In genomic region chr1:104120488-104120887, GRCh38 we compare ENCODE assay signal across 27 cellular contexts.
DNase-seq lines count a peak whose midpoint lies in the region; ATAC-seq, FAIRE-seq and TF ChIP-seq lines count a peak whose summit lies in the region.
"Had no signal": no experiment of that assay in that cellular context is flagged by ENCODE, and none has a peak within 500 bp of the region (broad histone marks: within the 10 kb centered on the region; RNA-seq: fewer than 3 reads in every experiment).

No MANE protein-coding gene starts in this region.

- no peaks in the 10 kb centered on the region for H3K4me1 ChIP-seq in RWPE2 (ENCODE audit: insufficient read depth, poor library complexity, severe bottlenecking)
- H3K4me1 ChIP-seq in HepG2 (ENCODE audit: insufficient read depth, low read length): no peaks in the 10 kb centered on the region
- H3K4me1 ChIP-seq: adrenal gland, heart right ventricle, left ventricle myocardium inferior, prostate gland, tibial nerve had no signal

- no peak overlapping the region for H3K4me3 ChIP-seq in RWPE2 (ENCODE audit: severe bottlenecking)
- H3K4me3 ChIP-seq in neural cell (ENCODE audit: low read length): no peak overlapping the region
- H3K4me3 ChIP-seq in HepG2 (replicated peaks in 1 of 3; ENCODE audit: insufficient read depth in 1 of 3, low read depth in 2 of 3, low read length in 3 of 3): no peak overlapping the region
- H3K4me3 ChIP-seq: adrenal gland, heart right ventricle, left ventricle myocardium inferior, prostate gland, tibial nerve had no signal

- POLR2A ChIA-PET in HEK293T (lab: Yijun Ruan, JAX) (no interaction called here), HepG2 (lab: Yijun Ruan, JAX) (no interaction called here)

- TF ChIP-seq RAD21 in neural cell (conservative IDR thresholded peaks at IDR 0.05): peak; percentile 65
- TF ChIP-seq RAD21 in HepG2 (CRISPR knock-in tag; IDR thresholded peaks at IDR 0.05): no peak

- H2AFZ ChIP-seq in neural cell (ENCODE audit: low read depth, low read length) (no peak overlapping the region), HepG2 (ENCODE audit: low read length) (no peak overlapping the region)

- intact Hi-C loops in HepG2 (cut with micrococcal nuclease; ENCODE audit: unreplicated experiment): no loop called here

- H3F3A ChIP-seq in neural cell (ENCODE audit: insufficient read depth, low read length, poor library complexity, severe bottlenecking): no peaks in the 10 kb centered on the region

- H3K9me2 ChIP-seq in neural cell (ENCODE audit: insufficient read depth, low read length): no peaks in the 10 kb centered on the region

- H3K27ac ChIP-seq in RWPE2 (ENCODE audit: poor library complexity, severe bottlenecking) (no peak overlapping the region), neural cell (ENCODE audit: low read length) (no peak overlapping the region), HepG2 (ENCODE audit: extremely low read length, insufficient read depth, low read length) (no peak overlapping the region)
- H3K27ac ChIP-seq: adrenal gland, heart right ventricle, left ventricle myocardium inferior, prostate gland, tibial nerve, WERI-Rb-1 had no signal

- CTCF ChIA-PET in HEK293T (lab: Yijun Ruan, JAX): no interaction called here
- CTCF ChIA-PET in HepG2 (lab: Yijun Ruan, JAX; ENCODE audit: low intra/inter-chr PET ratio, low total read pairs): no interaction called here

- TF ChIP-seq CTCF in D721Med (IDR thresholded peaks at IDR 0.05; ENCODE audit: insufficient read depth, missing control alignments): peak; percentile 34
- peak; percentile 34 for TF ChIP-seq CTCF in RWPE2 (IDR thresholded peaks at IDR 0.05; ENCODE audit: poor library complexity, severe bottlenecking)
- TF ChIP-seq CTCF in neural cell (IDR thresholded peaks at IDR 0.05; ENCODE audit: poor library complexity, severe bottlenecking): peak; percentile 54
- no peak for TF ChIP-seq CTCF in HepG2 (CRISPR knock-in tag; IDR thresholded peaks at IDR 0.05)

- H3K9ac ChIP-seq in neural cell (ENCODE audit: low read length) (no peak overlapping the region), HepG2 (ENCODE audit: insufficient read depth, low read depth, low read length) (no peak overlapping the region)

- in situ Hi-C loops in HepG2 (cut with HindIII; ENCODE audit: extremely low pct_ligation_motif_present, low pct_unique_long_range_greater_than_20kb): no loop called here

- H3K4me2 ChIP-seq in neural cell (ENCODE audit: low read length) (no peak overlapping the region), HepG2 (ENCODE audit: low read depth, low read length) (no peak overlapping the region)

- H3K36me3 ChIP-seq in RWPE2 (ENCODE audit: low read depth) (no peaks in the 10 kb centered on the region), neural cell (ENCODE audit: insufficient read depth, low read length) (no peaks in the 10 kb centered on the region), HepG2 (replicated peaks in 1 of 2; ENCODE audit: control insufficient read depth in 1 of 2, insufficient read depth in 2 of 2, low read length in 2 of 2) (no peaks in the 10 kb centered on the region)
- H3K36me3 ChIP-seq: adrenal gland, heart right ventricle, left ventricle myocardium inferior, prostate gland, tibial nerve, WERI-Rb-1 had no signal

- ATAC-seq in RWPE2 (ENCODE audit: low read depth) (no peak), HepG2 (no peak), HG02885 (IDR thresholded peaks at IDR 0.05; ENCODE audit: poor library complexity, unreplicated experiment) (no peak)
- no peak for ATAC-seq in activated naive CD4-positive, alpha-beta T cell treated with anti-CD3 and anti-CD28 coated beads, Interleukin-2, amount 50 U/mL, for 72 hours
- ATAC-seq: heart right ventricle; stimulated activated naive CD8-positive, alpha-beta T cell treated with anti-CD3 and anti-CD28 coated beads, Interleukin-15, Interleukin-2, amounts not matched to agents 100 U/mL and 50 U/mL, for 24 hours had no signal

- FAIRE-seq in D721Med (lab: Jason Lieb, UNC) (no peak), HepG2 (lab: Jason Lieb, UNC) (no peak)
- FAIRE-seq: bronchial epithelial cell had no signal

- H4K20me1 ChIP-seq in neural cell (ENCODE audit: insufficient read depth) (no peaks in the 10 kb centered on the region), HepG2 (ENCODE audit: insufficient read depth, low read length) (no peaks in the 10 kb centered on the region)

- DNase-seq in D721Med (ENCODE audit: insufficient read length, low spot score) (no peak), HEK293T (ENCODE audit: extremely low spot score) (no peak), RWPE2 (ENCODE audit: low spot score) (no peak), HepG2 (ENCODE audit: low spot score) (no peak)
- no peak for DNase-seq in activated naive CD4-positive, alpha-beta T cell treated with anti-CD3 and anti-CD28 coated beads, Interleukin-2, amount 50 U/mL, for 72 hours (ENCODE audit: low spot score in 2 of 2)
- DNase-seq: activated CD8-positive, alpha-beta memory T cell treated with anti-CD3 and anti-CD28 coated beads, Interleukin-2, amount 50 U/mL, for 48 hours; adrenal gland; dermis blood vessel endothelial cell; heart right ventricle; immature natural killer cell; KG1; left ventricle myocardium inferior; midbrain; NCI-H1048; NCI-H2081; NCI-H510A treated with DMSO at 0.1 percent for 48 hours; SIG-M5; small intestine; stimulated activated CD4-positive, alpha-beta T cell treated with anti-CD3 and anti-CD28 coated beads, Interleukin-4, amount 100 ng/mL, for 1 hour; stimulated activated naive CD8-positive, alpha-beta T cell treated with anti-CD3 and anti-CD28 coated beads, Interleukin-15, Interleukin-2, amounts not matched to agents 100 U/mL and 50 U/mL, for 24 hours; T-helper 2 cell; WERI-Rb-1 had no signal

- no peak for TF ChIP-seq POLR2A in HepG2 (IDR thresholded peaks at IDR 0.05; ENCODE audit: insufficient read depth in 1 of 2, low read depth in 2 of 2, low read length in 2 of 2)

- no TSS peak for BruUV-seq in HepG2 (replicated peaks; lab: Mats Ljungman, UMichigan)

- no peaks in the 10 kb centered on the region for H3K79me2 ChIP-seq in neural cell (replicated peaks; ENCODE audit: insufficient read depth, low read length)
- H3K79me2 ChIP-seq in HepG2 (ENCODE audit: insufficient read depth, low read length): no peaks in the 10 kb centered on the region

- peaks cover 4% of the 10 kb centered on the region for H3K27me3 ChIP-seq in RWPE2 (ENCODE audit: insufficient read depth, poor library complexity, severe bottlenecking)
- no peaks in the 10 kb centered on the region for H3K27me3 ChIP-seq in neural cell (ENCODE audit: insufficient read depth, low read depth, low read length)
- H3K27me3 ChIP-seq in HepG2 (ENCODE audit: control insufficient read depth in 1 of 2, insufficient read depth in 2 of 2, low read length in 2 of 2): no peaks in the 10 kb centered on the region
- H3K27me3 ChIP-seq: adrenal gland, heart right ventricle, tibial nerve had no signal

- H3K36me3 Mint-ChIP-seq in activated naive CD4-positive, alpha-beta T cell treated with anti-CD3 and anti-CD28 coated beads, Interleukin-2, amount 50 U/mL, for 72 hours: no peaks in the 10 kb centered on the region
- H3K36me3 Mint-ChIP-seq: immature natural killer cell had no signal

- H3K9me3 ChIP-seq in RWPE2 (ENCODE audit: severe bottlenecking) (no peaks in the 10 kb centered on the region), neural cell (ENCODE audit: low read length) (no peaks in the 10 kb centered on the region), HepG2 (ENCODE audit: low read length) (no peaks in the 10 kb centered on the region)
- H3K9me3 ChIP-seq: adrenal gland, heart right ventricle, left ventricle myocardium inferior, prostate gland, tibial nerve had no signal

- H3K27ac Mint-ChIP-seq in activated naive CD4-positive, alpha-beta T cell treated with anti-CD3 and anti-CD28 coated beads, Interleukin-2, amount 50 U/mL, for 72 hours: no peak overlapping the region
- H3K27ac Mint-ChIP-seq: immature natural killer cell had no signal

- no peak for TF ChIP-seq EP300 in neural cell (conservative IDR thresholded peaks at IDR 0.05; ENCODE audit: poor library complexity, severe bottlenecking)
- TF ChIP-seq EP300 in HepG2 (IDR thresholded peaks at IDR 0.05; ENCODE audit: low read depth in 2 of 2, low read length in 2 of 2): no peak
- TF ChIP-seq EP300 in HepG2 (CRISPR knock-in tag; IDR thresholded peaks at IDR 0.05; ENCODE audit: borderline replicate concordance): no peak

- H3K9me3 Mint-ChIP-seq in activated naive CD4-positive, alpha-beta T cell treated with anti-CD3 and anti-CD28 coated beads, Interleukin-2, amount 50 U/mL, for 72 hours: peaks cover 9 to 11% of the 10 kb centered on the region in 2 donors

TF ChIP-seq in HEK293T, 16 proteins besides CTCF, POLR2A, EP300 and RAD21:
- TF ChIP-seq FOXM1 (IDR thresholded peaks at IDR 0.05; ENCODE audit: borderline replicate concordance): no peak
- TF ChIP-seq ZNF384 (IDR thresholded peaks at IDR 0.05): peak; percentile 93

TF ChIP-seq in neural cell, 6 proteins besides CTCF, POLR2A, EP300 and RAD21 (continues in another document):
- TF ChIP-seq TAF1 (IDR thresholded peaks at IDR 0.05; ENCODE audit: low read depth) (no peak), EZH2 (IDR thresholded peaks at IDR 0.05; ENCODE audit: borderline replicate concordance, insufficient read depth, low read length, poor library complexity, severe bottlenecking) (no peak)

TF ChIP-seq in HepG2, 621 proteins besides CTCF, POLR2A, EP300 and RAD21 (continues in another document):
- TF ChIP-seq ZUFSP (CRISPR knock-in tag; IDR thresholded peaks at IDR 0.05; ENCODE audit: borderline replicate concordance): no peak
- no peak for TF ChIP-seq GATAD1 (CRISPR knock-in tag; IDR thresholded peaks at IDR 0.05)
- TF ChIP-seq HHEX (CRISPR knock-in tag; IDR thresholded peaks at IDR 0.05): no peak
- TF ChIP-seq DMAP1 (CRISPR knock-in tag; IDR thresholded peaks at IDR 0.05): no peak
- TF ChIP-seq CREBL2 (CRISPR knock-in tag; IDR thresholded peaks at IDR 0.05; ENCODE audit: borderline replicate concordance): no peak
- no peak for TF ChIP-seq CBFB (CRISPR knock-in tag; IDR thresholded peaks at IDR 0.05)
